ENCODE assay signal across 22 cellular contexts in the genomic region with DNA sequence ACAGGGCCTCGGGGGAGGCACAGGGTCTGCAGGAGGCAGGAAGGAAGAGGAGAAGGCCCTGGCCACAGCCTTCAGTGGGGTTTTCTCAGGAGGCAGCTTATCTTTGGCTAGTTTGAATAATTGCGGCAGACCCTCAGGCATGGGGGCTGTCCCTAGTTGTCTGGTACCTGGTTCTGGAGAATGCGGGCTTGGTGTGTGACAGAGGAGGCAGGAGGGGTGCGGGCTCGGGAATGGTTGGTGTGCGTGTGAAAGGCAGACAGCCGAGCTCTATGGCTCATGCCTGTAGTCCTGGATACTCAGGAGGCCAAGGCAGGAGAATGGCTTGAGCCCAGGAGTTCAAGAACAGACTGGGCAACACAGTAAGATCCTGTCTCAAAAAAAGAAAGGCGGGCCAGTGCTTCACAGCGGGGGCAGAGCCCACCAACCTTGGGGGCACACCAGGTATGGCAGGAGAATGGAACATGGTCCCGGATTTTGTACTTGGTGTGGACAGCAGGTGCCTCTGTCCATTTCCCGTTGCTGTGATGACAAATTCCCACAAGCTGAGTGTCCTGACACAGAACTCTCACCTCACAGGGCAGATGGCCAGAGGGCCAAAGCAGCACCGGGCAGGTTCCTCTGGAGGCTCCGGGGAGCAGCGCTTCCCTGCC.
"Had no signal": no experiment of that assay in that cellular context is flagged by ENCODE, and none has a peak within 500 bp of the region (broad histone marks: within the 10 kb centered on the region; RNA-seq: fewer than 3 reads in every experiment).

No MANE protein-coding gene starts in this region.

- H3K27me3 ChIP-seq: adrenal gland, MG63 had no signal

- H3K27ac Mint-ChIP-seq: activated CD4-positive, alpha-beta memory T cell treated with anti-CD3 and anti-CD28 coated beads for 36 hours; activated CD4-positive, alpha-beta T cell treated with anti-CD3 and anti-CD28 coated beads, Interleukin-2, amount 10 ng/mL, durations not matched to agents 7 days and 5 days; activated naive CD8-positive, alpha-beta T cell treated with anti-CD3 and anti-CD28 coated beads, Interleukin-2, amount 10 ng/mL, durations not matched to agents 7 days and 5 days; activated T-helper 17 cell treated with anti-CD3 and anti-CD28 coated beads, Interleukin-2, amount 50 U/mL, for 72 hours had no signal

- H3K27ac ChIP-seq: adrenal gland, VCaP had no signal

- ATAC-seq: activated T-helper 17 cell treated with anti-CD3 and anti-CD28 coated beads, Interleukin-2, amount 50 U/mL, for 72 hours; T-cell had no signal

- H3K36me3 ChIP-seq: adrenal gland, MG63 had no signal

- H3K27me3 Mint-ChIP-seq: activated CD4-positive, alpha-beta memory T cell treated with anti-CD3 and anti-CD28 coated beads for 36 hours; activated CD4-positive, alpha-beta T cell treated with anti-CD3 and anti-CD28 coated beads, Interleukin-2, amount 10 ng/mL, durations not matched to agents 7 days and 5 days; activated naive CD8-positive, alpha-beta T cell treated with anti-CD3 and anti-CD28 coated beads, Interleukin-2, amount 10 ng/mL, durations not matched to agents 7 days and 5 days had no signal

- H3K4me1 ChIP-seq: adrenal gland had no signal

- H3K9me3 Mint-ChIP-seq: activated CD4-positive, alpha-beta memory T cell treated with anti-CD3 and anti-CD28 coated beads for 36 hours; activated CD4-positive, alpha-beta T cell treated with anti-CD3 and anti-CD28 coated beads, Interleukin-2, amount 10 ng/mL, durations not matched to agents 7 days and 5 days; activated naive CD8-positive, alpha-beta T cell treated with anti-CD3 and anti-CD28 coated beads, Interleukin-2, amount 10 ng/mL, durations not matched to agents 7 days and 5 days; activated T-helper 17 cell treated with anti-CD3 and anti-CD28 coated beads, Interleukin-2, amount 50 U/mL, for 72 hours; T-cell had no signal

- H3K4me3 ChIP-seq: adrenal gland, MG63 had no signal

- DNase-seq: activated CD4-positive, alpha-beta memory T cell treated with anti-CD3 and anti-CD28 coated beads for 36 hours; activated CD4-positive, alpha-beta T cell treated with anti-CD3 and anti-CD28 coated beads, Interleukin-2, amount 10 ng/mL, durations not matched to agents 7 days and 5 days; activated CD4-positive, CD25-positive, alpha-beta regulatory T cell; activated naive CD4-positive, alpha-beta T cell treated with anti-CD3 and anti-CD28 coated beads, Interleukin-2, amount 50 U/mL, for 16 hours; activated naive CD8-positive, alpha-beta T cell treated with anti-CD3 and anti-CD28 coated beads, Interleukin-2, amount 10 ng/mL, durations not matched to agents 7 days and 5 days; activated T-cell treated with anti-CD3 and anti-CD28 coated beads for 4 hours; activated T-cell treated with anti-CD3 and anti-CD28 coated beads, Interleukin-2, amount 50 U/mL, for 48 hours; adrenal gland; anterior cingulate cortex; central memory CD4-positive, alpha-beta T cell; MG63; NCI-H1105 treated with DMSO at 0.1 percent for 48 hours; NCI-H146; NCI-H1930; NCI-H2171 treated with DMSO at 0.1 percent for 48 hours; NCI-H226; NCI-H526 treated with DMSO at 0.1 percent for 48 hours; NCI-H82; SIG-M5; T-cell had no signal

- H3K4me3 Mint-ChIP-seq: activated CD4-positive, alpha-beta memory T cell treated with anti-CD3 and anti-CD28 coated beads for 36 hours; activated CD4-positive, alpha-beta T cell treated with anti-CD3 and anti-CD28 coated beads, Interleukin-2, amount 10 ng/mL, durations not matched to agents 7 days and 5 days; activated naive CD8-positive, alpha-beta T cell treated with anti-CD3 and anti-CD28 coated beads, Interleukin-2, amount 10 ng/mL, durations not matched to agents 7 days and 5 days; activated T-helper 17 cell treated with anti-CD3 and anti-CD28 coated beads, Interleukin-2, amount 50 U/mL, for 72 hours; T-cell had no signal

- H3K9me3 ChIP-seq: adrenal gland, MG63 had no signal

- H3K36me3 Mint-ChIP-seq: activated CD4-positive, alpha-beta memory T cell treated with anti-CD3 and anti-CD28 coated beads for 36 hours; activated naive CD8-positive, alpha-beta T cell treated with anti-CD3 and anti-CD28 coated beads, Interleukin-2, amount 10 ng/mL, durations not matched to agents 7 days and 5 days; T-cell had no signal

- H3K4me1 Mint-ChIP-seq: activated CD4-positive, alpha-beta T cell treated with anti-CD3 and anti-CD28 coated beads, Interleukin-2, amount 10 ng/mL, durations not matched to agents 7 days and 5 days; activated naive CD8-positive, alpha-beta T cell treated with anti-CD3 and anti-CD28 coated beads, Interleukin-2, amount 10 ng/mL, durations not matched to agents 7 days and 5 days; activated T-helper 17 cell treated with anti-CD3 and anti-CD28 coated beads, Interleukin-2, amount 50 U/mL, for 72 hours had no signal
